In genomic region chr1:211586538-211586937, GRCh38 we compare ENCODE assay signal across 21 cellular contexts.
"Had no signal": no experiment of that assay in that cellular context is flagged by ENCODE, and none has a peak within 500 bp of the region (broad histone marks: within the 10 kb centered on the region; RNA-seq: fewer than 3 reads in every experiment).

No MANE protein-coding gene starts in this region.

- H3K27me3 Mint-ChIP-seq: naive B cell; natural killer cell treated with Interleukin-12 subunit alpha and Interleukin-12 subunit beta and Interleukin-15 and Interleukin-18, amount 100 ng/mL, for 72 hours; type B pancreatic cell had no signal

- H3K27ac Mint-ChIP-seq: mesothelial cell of epicardium; natural killer cell treated with Interleukin-12 subunit alpha and Interleukin-12 subunit beta and Interleukin-15 and Interleukin-18, amount 100 ng/mL, for 72 hours; progenitor cell of endocrine pancreas; stimulated activated naive CD8-positive, alpha-beta T cell treated with anti-CD3 and anti-CD28 coated beads, Interleukin-15, amount 100 ng/mL, for 72 hours; type B pancreatic cell had no signal

- H3K27me3 ChIP-seq: hepatocyte, ovary, right atrium auricular region, right lobe of liver, tibial nerve, uterus had no signal

- H3K36me3 ChIP-seq: left ventricle myocardium inferior, ovary, right atrium auricular region, right lobe of liver, tibial nerve, uterus had no signal

- H3K4me3 Mint-ChIP-seq: mesothelial cell of epicardium; naive B cell; natural killer cell treated with Interleukin-12 subunit alpha and Interleukin-12 subunit beta and Interleukin-15 and Interleukin-18, amount 100 ng/mL, for 72 hours; stimulated activated naive CD8-positive, alpha-beta T cell treated with anti-CD3 and anti-CD28 coated beads, Interleukin-15, amount 100 ng/mL, for 72 hours; type B pancreatic cell had no signal

- H3K27ac ChIP-seq: hepatocyte, left ventricle myocardium inferior, ovary, right atrium auricular region, right lobe of liver, tibial nerve, uterus had no signal

- ATAC-seq: natural killer cell treated with Interleukin-12 subunit alpha and Interleukin-12 subunit beta and Interleukin-15 and Interleukin-18, amount 100 ng/mL, for 72 hours; right lobe of liver; stimulated activated naive CD8-positive, alpha-beta T cell treated with anti-CD3 and anti-CD28 coated beads, Interleukin-15, amount 100 ng/mL, for 72 hours had no signal

- DNase-seq: islet precursor cell; left ventricle myocardium inferior; mesendoderm; naive B cell; ovary; right lobe of liver; stimulated activated CD4-positive, alpha-beta T cell treated with anti-CD3 and anti-CD28 coated beads, Interleukin-2, amount 100 ng/mL, for 24 hours; stimulated activated CD4-positive, alpha-beta T cell treated with anti-CD3 and anti-CD28 coated beads, Interleukin-4, amount 100 ng/mL, for 1 hour; stimulated activated naive CD4-positive, alpha-beta T cell; stimulated activated naive CD8-positive, alpha-beta T cell treated with anti-CD3 and anti-CD28 coated beads, Interleukin-15, amount 100 ng/mL, for 72 hours; substantia nigra; uterus had no signal

- H3K36me3 Mint-ChIP-seq: mesothelial cell of epicardium; naive B cell; natural killer cell treated with Interleukin-12 subunit alpha and Interleukin-12 subunit beta and Interleukin-15 and Interleukin-18, amount 100 ng/mL, for 72 hours; type B pancreatic cell had no signal

- H3K4me1 ChIP-seq: right lobe of liver, uterus had no signal

- H3K9me3 Mint-ChIP-seq: mesothelial cell of epicardium; naive B cell; natural killer cell treated with Interleukin-12 subunit alpha and Interleukin-12 subunit beta and Interleukin-15 and Interleukin-18, amount 100 ng/mL, for 72 hours; stimulated activated naive CD8-positive, alpha-beta T cell treated with anti-CD3 and anti-CD28 coated beads, Interleukin-15, amount 100 ng/mL, for 72 hours; type B pancreatic cell had no signal

- H3K9me3 ChIP-seq: left ventricle myocardium inferior, ovary, right atrium auricular region, right lobe of liver, tibial nerve, uterus had no signal

- H3K4me3 ChIP-seq: hepatocyte, left ventricle myocardium inferior, lung, ovary, right atrium auricular region, right lobe of liver, smooth muscle cell, tibial nerve, uterus had no signal
